ENCODE assay signal across 14 cellular contexts in the genomic region with DNA sequence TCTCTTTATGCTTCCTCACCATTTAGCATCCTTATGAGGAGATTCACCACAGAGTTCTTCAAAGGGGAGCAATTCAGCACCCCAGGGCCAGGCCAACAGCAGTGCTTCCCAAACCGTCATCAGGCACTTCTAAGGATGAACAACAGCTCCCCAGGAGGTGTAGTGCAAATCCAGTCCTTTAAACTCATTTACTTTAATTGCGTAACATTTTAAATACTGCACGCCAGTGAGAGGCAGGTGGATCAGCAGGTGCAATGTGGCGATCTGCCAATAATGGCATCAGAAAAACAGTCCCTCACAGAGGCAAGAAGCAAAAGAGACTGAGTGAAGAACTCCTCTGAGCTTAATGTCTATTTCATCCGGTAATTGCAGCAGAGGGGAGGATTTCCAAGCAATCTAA.
DNase-seq lines count a peak whose midpoint lies in the region; ATAC-seq and TF ChIP-seq lines count a peak whose summit lies in the region.
"Had no signal": no experiment of that assay in that cellular context is flagged by ENCODE, and none has a peak within 500 bp of the region (broad histone marks: within the 10 kb centered on the region; RNA-seq: fewer than 3 reads in every experiment).

No MANE protein-coding gene starts in this region.

- peak; percentile 74 for DNase-seq in DMS53 treated with DMSO at 0.1 percent for 48 hours (lab: John Stamatoyannopoulos, UW; ENCODE audit: unreplicated experiment)
- DNase-seq in NCI-H1436 (lab: John Stamatoyannopoulos, UW): peak; percentile 92
- DNase-seq in NCI-H2196 (lab: John Stamatoyannopoulos, UW; ENCODE audit: unreplicated experiment): peak; percentile 83
- peak; percentile 95 for DNase-seq in SHP77 treated with DMSO at 0.1 percent for 48 hours (lab: John Stamatoyannopoulos, UW)
- DNase-seq in iPS-NIHi11 (ENCODE audit: low spot score): no peak
- no peak for DNase-seq in foreskin fibroblast
- DNase-seq: activated B cell treated with CpG ODN at 0.5 μM for 24 hours; CD4-positive, CD25-positive, alpha-beta regulatory T cell; EL; naive thymus-derived CD4-positive, alpha-beta T cell; small intestine; T-helper 17 cell had no signal

- no peak for ATAC-seq in GM21717 (IDR thresholded peaks at IDR 0.05; ENCODE audit: unreplicated experiment)
- ATAC-seq in HG03469 (IDR thresholded peaks at IDR 0.05; ENCODE audit: unreplicated experiment): no peak
- ATAC-seq: naive thymus-derived CD4-positive, alpha-beta T cell; T-helper 17 cell had no signal

- no peak overlapping the region for H3K4me3 ChIP-seq in foreskin fibroblast (ENCODE audit: low read depth in 1 of 2, low read length in 2 of 2)

- no peak for TF ChIP-seq CTCF in foreskin fibroblast (IDR thresholded peaks at IDR 0.05; ENCODE audit: low read depth, low read length)

Comparison
In these comparisons a context has a peak if more than half of its experiments do, and no peak if none do; other contexts are left out.
1. DNase-seq: peak in DMS53 treated with DMSO at 0.1 percent for 48 hours (single experiment), NCI-H1436 (single experiment), NCI-H2196 (single experiment) and SHP77 treated with DMSO at 0.1 percent for 48 hours (single experiment); none in iPS-NIHi11 (single experiment) and foreskin fibroblast (0 of 2).